In the genomic region with DNA sequence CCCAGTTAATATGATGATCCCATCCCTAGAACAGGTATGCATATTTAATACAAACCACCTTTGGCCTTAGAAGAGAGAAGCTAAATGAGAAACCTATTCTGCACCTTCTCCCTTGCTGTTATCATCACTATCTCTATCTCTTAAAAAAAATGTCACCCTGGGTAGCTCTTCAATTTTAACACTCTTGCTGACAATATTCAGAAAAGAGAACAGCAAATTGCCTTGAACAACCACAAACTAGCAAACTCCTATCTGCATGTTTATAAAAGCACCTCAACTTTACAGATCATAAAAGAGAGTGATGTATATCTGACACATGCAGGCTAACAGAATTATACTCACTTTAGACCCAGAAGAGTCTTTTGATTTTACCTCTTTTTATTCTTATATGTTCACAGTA, we compare ENCODE assay signal across 31 cellular contexts. TPM values are rescaled to one million over a fixed set of nuclear protein-coding genes. Genes with fewer than 3 reads are reported as not detected.
A peak's percentile ranks its signal among the peaks of the same experiment; 100 is the strongest.
DNase-seq lines count a peak whose midpoint lies in the region; ATAC-seq and TF ChIP-seq lines count a peak whose summit lies in the region.
"Had no signal": no experiment of that assay in that cellular context is flagged by ENCODE, and none has a peak within 500 bp of the region (broad histone marks: within the 10 kb centered on the region; RNA-seq: fewer than 3 reads in every experiment).

No MANE protein-coding gene starts in this region.

- no peak for TF ChIP-seq CTCF in DND-41 (IDR thresholded peaks at IDR 0.05; ENCODE audit: borderline replicate concordance, extremely low read depth, low read length, poor library complexity, severe bottlenecking)
- no peak for TF ChIP-seq CTCF in breast epithelium (IDR thresholded peaks at IDR 0.05)

- H3K9ac ChIP-seq in DND-41 (ENCODE audit: low read depth, low read length): no peak overlapping the region
- H3K9ac ChIP-seq: SK-N-SH had no signal

- no peak overlapping the region for H2AFZ ChIP-seq in DND-41 (ENCODE audit: low read depth, low read length)
- H2AFZ ChIP-seq: GM23338 had no signal

- H3K27me3 Mint-ChIP-seq in CD4-positive, CD25-positive, alpha-beta regulatory T cell: no peaks in the 10 kb centered on the region
- no peaks in the 10 kb centered on the region for H3K27me3 Mint-ChIP-seq in T-cell
- H3K27me3 Mint-ChIP-seq in naive thymus-derived CD8-positive, alpha-beta T cell: no peaks in the 10 kb centered on the region
- H3K27me3 Mint-ChIP-seq: activated naive CD4-positive, alpha-beta T cell treated with anti-CD3 and anti-CD28 coated beads, Interleukin-2, amount 10 ng/mL, durations not matched to agents 7 days and 5 days had no signal

- H3K9me3 Mint-ChIP-seq in CD4-positive, CD25-positive, alpha-beta regulatory T cell: no peaks in the 10 kb centered on the region
- H3K9me3 Mint-ChIP-seq in T-cell: no peaks in the 10 kb centered on the region
- no peaks in the 10 kb centered on the region for H3K9me3 Mint-ChIP-seq in naive thymus-derived CD8-positive, alpha-beta T cell
- H3K9me3 Mint-ChIP-seq: activated naive CD4-positive, alpha-beta T cell treated with anti-CD3 and anti-CD28 coated beads, Interleukin-2, amount 10 ng/mL, durations not matched to agents 7 days and 5 days; activated T-helper 1 cell treated with anti-CD3 and anti-CD28 coated beads, Interleukin-12 subunit alpha, Interleukin-12 subunit beta, Interleukin-2, Interleukin-4 antibody, amounts not matched to agents 30 ng/mL and 10 ng/mL and 1 ng/mL, durations not matched to agents 14 hours and 24 hours and 36 hours; GM23338; stimulated activated effector memory CD8-positive, alpha-beta T cell treated with anti-CD3 and anti-CD28 coated beads, Interleukin-12 subunit alpha, Interleukin-12 subunit beta, amount 100 ng/mL, for 72 hours had no signal

- intact Hi-C loops in breast epithelium (cut with DNase I; ENCODE audit: low total_unique reads): no loop called here

- CTCF ChIA-PET in T-cell (lab: Charles Lee): interaction anchor here in 1 of 2 donors (1.2 to 1.3 kb wide), 2 partner anchors 9 to 10 kb away, joined by 4 to 8 read pairs; no protein-coding TSS in a partner anchor

- peak overlapping the region; percentile 22 to 70 (median 29) for H3K27ac Mint-ChIP-seq in CD4-positive, CD25-positive, alpha-beta regulatory T cell
- H3K27ac Mint-ChIP-seq in T-cell: peak overlapping the region in 1 of 2 donors; percentile 2
- peak overlapping the region in 7 of 10 donors; percentile 1 to 72 (median 37) for H3K27ac Mint-ChIP-seq in naive thymus-derived CD8-positive, alpha-beta T cell
- H3K27ac Mint-ChIP-seq: activated naive CD4-positive, alpha-beta T cell treated with anti-CD3 and anti-CD28 coated beads, Interleukin-2, amount 10 ng/mL, durations not matched to agents 7 days and 5 days; activated T-helper 1 cell treated with anti-CD3 and anti-CD28 coated beads, Interleukin-12 subunit alpha, Interleukin-12 subunit beta, Interleukin-2, Interleukin-4 antibody, amounts not matched to agents 30 ng/mL and 10 ng/mL and 1 ng/mL, durations not matched to agents 14 hours and 24 hours and 36 hours; GM23338; stimulated activated effector memory CD8-positive, alpha-beta T cell treated with anti-CD3 and anti-CD28 coated beads, Interleukin-12 subunit alpha, Interleukin-12 subunit beta, amount 100 ng/mL, for 72 hours had no signal

- H3K9me3 ChIP-seq in CD4-positive, CD25-positive, alpha-beta regulatory T cell (ENCODE audit: control insufficient read depth in 2 of 2, low read length in 2 of 2): no peaks in the 10 kb centered on the region
- H3K9me3 ChIP-seq in DND-41 (ENCODE audit: insufficient read depth, low read length, severe bottlenecking) (no peaks in the 10 kb centered on the region), breast epithelium (no peaks in the 10 kb centered on the region)
- H3K9me3 ChIP-seq: ascending aorta, esophagus muscularis mucosa, heart left ventricle, prostate gland, SK-N-SH, upper lobe of left lung had no signal

- no peaks in the 10 kb centered on the region for H3K36me3 ChIP-seq in CD4-positive, CD25-positive, alpha-beta regulatory T cell (ENCODE audit: control insufficient read depth, insufficient read depth, low read length)
- H3K36me3 ChIP-seq in DND-41 (ENCODE audit: insufficient read depth, low read length): peaks cover 16% of the 10 kb centered on the region
- no peaks in the 10 kb centered on the region for H3K36me3 ChIP-seq in breast epithelium
- H3K36me3 ChIP-seq: ascending aorta, esophagus muscularis mucosa, heart left ventricle, prostate gland, upper lobe of left lung had no signal

- H3K4me3 Mint-ChIP-seq in CD4-positive, CD25-positive, alpha-beta regulatory T cell: peak overlapping the region; percentile 11 to 49 (median 44)
- peak overlapping the region; percentile 10 to 40 (median 36) for H3K4me3 Mint-ChIP-seq in T-cell
- H3K4me3 Mint-ChIP-seq in naive thymus-derived CD8-positive, alpha-beta T cell: peak overlapping the region; percentile 15 to 58 (median 36)
- H3K4me3 Mint-ChIP-seq: activated naive CD4-positive, alpha-beta T cell treated with anti-CD3 and anti-CD28 coated beads, Interleukin-2, amount 10 ng/mL, durations not matched to agents 7 days and 5 days; activated T-helper 1 cell treated with anti-CD3 and anti-CD28 coated beads, Interleukin-12 subunit alpha, Interleukin-12 subunit beta, Interleukin-2, Interleukin-4 antibody, amounts not matched to agents 30 ng/mL and 10 ng/mL and 1 ng/mL, durations not matched to agents 14 hours and 24 hours and 36 hours; CD14-positive monocyte; GM23338; stimulated activated effector memory CD8-positive, alpha-beta T cell treated with anti-CD3 and anti-CD28 coated beads, Interleukin-12 subunit alpha, Interleukin-12 subunit beta, amount 100 ng/mL, for 72 hours had no signal

- TF ChIP-seq POLR2A in breast epithelium (IDR thresholded peaks at IDR 0.05): no peak

- H3K4me1 ChIP-seq in CD4-positive, CD25-positive, alpha-beta regulatory T cell (ENCODE audit: control insufficient read depth, insufficient read depth, low read length, poor library complexity, severe bottlenecking): peaks cover 74% of the 10 kb centered on the region
- H3K4me1 ChIP-seq in DND-41 (ENCODE audit: insufficient read depth, low read length) (peaks cover 57% of the 10 kb centered on the region), breast epithelium (peaks cover 0 to 10% of the 10 kb centered on the region in 2 donors)
- H3K4me1 ChIP-seq: prostate gland had no signal

- peak overlapping the region; percentile 25; the same call in 1 of the 2 replicates for H3K4me2 ChIP-seq in DND-41 (ENCODE audit: insufficient read depth, low read length)
- H3K4me2 ChIP-seq: GM23338, SK-N-SH had no signal

- no peak for ATAC-seq in CD4-positive, CD25-positive, alpha-beta regulatory T cell (ENCODE audit: low read depth in 2 of 2)
- no peak for ATAC-seq in DND-41 (ENCODE audit: insufficient read depth, low read depth)
- ATAC-seq in T-cell (replicated peaks in 1 of 4): no peak
- no peak for ATAC-seq in naive thymus-derived CD8-positive, alpha-beta T cell
- ATAC-seq in HG02840 (IDR thresholded peaks at IDR 0.05; ENCODE audit: low FRiP score, unreplicated experiment): no peak
- ATAC-seq: foreskin keratinocyte; GM23338; heart left ventricle; sciatic nerve; stimulated activated effector memory CD8-positive, alpha-beta T cell treated with anti-CD3 and anti-CD28 coated beads, Interleukin-12 subunit alpha, Interleukin-12 subunit beta, amount 100 ng/mL, for 72 hours had no signal

- H3K4me1 Mint-ChIP-seq in CD4-positive, CD25-positive, alpha-beta regulatory T cell: peaks cover 37 to 87% (median 75%) of the 10 kb centered on the region in 4 donors
- H3K4me1 Mint-ChIP-seq in T-cell: peaks cover 84 to 89% (median 88%) of the 10 kb centered on the region in 3 donors
- peaks cover 35 to 89% (median 76%) of the 10 kb centered on the region in 4 donors for H3K4me1 Mint-ChIP-seq in naive thymus-derived CD8-positive, alpha-beta T cell

- peak overlapping the region; percentile 31 for H3K4me3 ChIP-seq in CD4-positive, CD25-positive, alpha-beta regulatory T cell (ENCODE audit: low read depth, low read length)
- H3K4me3 ChIP-seq in DND-41 (ENCODE audit: low read depth in 1 of 2, low read length in 2 of 2) (no peak overlapping the region; a peak in 1 of 4 replicates), breast epithelium (no peak overlapping the region)
- H3K4me3 ChIP-seq: ascending aorta, esophagus muscularis mucosa, GM23338, heart left ventricle, lung, prostate gland, upper lobe of left lung had no signal

- peaks cover 14% of the 10 kb centered on the region for H3K36me3 Mint-ChIP-seq in CD4-positive, CD25-positive, alpha-beta regulatory T cell
- H3K36me3 Mint-ChIP-seq in T-cell: peaks cover 2% of the 10 kb centered on the region
- H3K36me3 Mint-ChIP-seq in naive thymus-derived CD8-positive, alpha-beta T cell: peaks cover 0 to 20% (median 0%) of the 10 kb centered on the region in 3 donors
- H3K36me3 Mint-ChIP-seq: CD14-positive monocyte had no signal

- H3K27me3 ChIP-seq in CD4-positive, CD25-positive, alpha-beta regulatory T cell (ENCODE audit: control insufficient read depth, insufficient read depth, low read length): no peaks in the 10 kb centered on the region
- H3K27me3 ChIP-seq in DND-41 (ENCODE audit: insufficient read depth, low read length, poor library complexity) (no peaks in the 10 kb centered on the region), breast epithelium (no peaks in the 10 kb centered on the region)
- H3K27me3 ChIP-seq: ascending aorta, esophagus muscularis mucosa, foreskin keratinocyte, heart left ventricle, upper lobe of left lung had no signal

- H3K27ac ChIP-seq in CD4-positive, CD25-positive, alpha-beta regulatory T cell (ENCODE audit: insufficient read depth, low read length, poor library complexity, severe bottlenecking): no peak overlapping the region
- no peak overlapping the region for H3K27ac ChIP-seq in DND-41 (ENCODE audit: low read length)
- no peak overlapping the region for H3K27ac ChIP-seq in breast epithelium
- H3K27ac ChIP-seq: ascending aorta, esophagus muscularis mucosa, foreskin keratinocyte, heart left ventricle, prostate gland, upper lobe of left lung had no signal

- peaks cover 69% of the 10 kb centered on the region for H4K20me1 ChIP-seq in DND-41 (ENCODE audit: insufficient read depth, low read length)

- no peak for DNase-seq in CD4-positive, CD25-positive, alpha-beta regulatory T cell
- DNase-seq in DND-41 (no peak), T-cell (no peak), breast epithelium (ENCODE audit: low spot score in 2 of 2) (no peak), hepatic stellate cell (ENCODE audit: low spot score) (no peak)
- DNase-seq in naive thymus-derived CD8-positive, alpha-beta T cell: no peak
- DNase-seq: activated CD4-positive, alpha-beta T cell treated with anti-CD3 and anti-CD28 coated beads for 4 hours; activated naive CD4-positive, alpha-beta T cell treated with anti-CD3 and anti-CD28 coated beads, Interleukin-2, amount 10 ng/mL, durations not matched to agents 7 days and 5 days; caudate nucleus; EL; foreskin keratinocyte; heart left ventricle; kidney glomerular epithelial cell; NCI-H146; NCI-H2107; NCI-H774; SK-N-SH; stimulated activated CD4-positive, alpha-beta T cell treated with anti-CD3 and anti-CD28 coated beads, Interleukin-12 subunit alpha, Interleukin-12 subunit beta, amount 100 ng/mL, for 4 hours; stimulated activated CD4-positive, alpha-beta T cell treated with anti-CD3 and anti-CD28 coated beads, Interleukin-4, amount 100 ng/mL, for 24 hours; substantia nigra; upper lobe of left lung had no signal

- H3K79me2 ChIP-seq in DND-41 (ENCODE audit: insufficient read depth, low read length): peaks cover 98% of the 10 kb centered on the region

- POLR2A ChIA-PET in T-cell (lab: Charles Lee): interaction anchor here in 1 of 2 donors (0.6 kb wide), 2 partner anchors 9 to 38 kb away, joined by 3 read pairs; no protein-coding TSS in a partner anchor
- POLR2A ChIA-PET in naive thymus-derived CD8-positive, alpha-beta T cell (lab: Charles Lee): no interaction called here

RNA-seq across cellular contexts. Expression of a gene that starts 7.4 kb away (rescaled TPM):
- total RNA-seq in CD4-positive, CD25-positive, alpha-beta regulatory T cell: 107 TPM
- polyA plus RNA-seq in CD4-positive, CD25-positive, alpha-beta regulatory T cell: 10 to 100 TPM; 52.8 to 66.6 (median 57.4) TPM
- total RNA-seq in T-cell (100 to 1,000 TPM; 121 to 138 (median 130) TPM), breast epithelium (100 to 1,000 TPM in 2 of 3 donors, 10 to 100 TPM in 1; 79.8 to 145 (median 125) TPM)
- total RNA-seq in naive thymus-derived CD8-positive, alpha-beta T cell: 100 to 1,000 TPM; 187 to 199 TPM
- 100 to 1,000 TPM in 1 of 3 donors, 10 to 100 TPM in 2; 65.7 to 122 (median 79.4) TPM for polyA plus RNA-seq in naive thymus-derived CD8-positive, alpha-beta T cell
